In the genomic region with DNA sequence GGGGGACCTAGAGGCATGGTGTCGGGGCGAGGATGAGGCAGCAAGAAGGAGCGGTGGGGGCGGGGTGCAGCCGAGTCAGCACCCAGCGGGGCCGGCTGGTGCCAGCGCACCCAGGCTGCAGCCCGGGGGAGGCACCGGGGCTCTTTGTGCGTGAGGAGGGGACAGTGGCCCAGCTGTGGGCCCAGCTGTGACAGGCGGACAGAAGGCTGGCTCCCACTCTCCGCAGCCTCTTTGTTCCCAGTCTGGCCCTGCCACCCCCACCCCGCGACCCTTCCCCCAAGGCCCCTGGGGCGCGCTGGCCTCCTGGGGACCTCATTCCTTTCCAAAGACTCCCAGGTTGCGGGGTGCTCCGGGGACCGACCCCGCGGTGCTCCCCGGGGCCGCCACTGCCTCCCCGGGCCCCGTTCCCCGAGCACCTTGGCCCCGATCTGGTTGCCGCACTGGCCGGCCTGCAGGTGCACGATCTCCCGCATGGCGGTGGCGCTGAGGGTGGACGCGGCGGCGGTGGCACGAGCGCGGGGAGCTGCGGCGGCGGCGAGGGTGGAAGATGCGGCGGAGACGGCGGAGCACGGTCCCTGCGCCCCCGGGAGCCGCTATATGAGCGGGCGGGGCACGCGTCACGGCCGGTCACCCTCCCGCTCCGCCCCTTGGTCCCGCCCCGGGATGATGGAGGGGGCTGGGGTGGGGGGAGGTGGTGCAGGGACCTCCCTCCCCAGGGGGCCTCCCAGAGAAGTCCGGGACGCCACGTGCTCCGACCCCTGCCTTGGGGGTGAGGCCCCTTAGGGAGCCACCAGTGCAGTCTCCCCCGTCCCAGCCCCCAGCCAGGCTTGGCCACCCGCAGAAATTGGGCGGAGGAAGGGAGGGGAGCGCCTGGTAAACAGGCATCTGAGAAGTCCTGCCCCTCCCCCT, we compare ENCODE assay signal across 1 cellular context.
A peak's percentile ranks its signal among the peaks of the same experiment; 100 is the strongest.
TF ChIP-seq lines count a peak whose summit lies in the region.

A gene (minus strand): TSS at position 570 of the 909 bp plus-strand sequence. CDS start 97 bp downstream, at position 473.

TF ChIP-seq in GM12878, 131 proteins besides CTCF, POLR2A, EP300 and RAD21 (continued from another document):
- TF ChIP-seq, protein P1, sequence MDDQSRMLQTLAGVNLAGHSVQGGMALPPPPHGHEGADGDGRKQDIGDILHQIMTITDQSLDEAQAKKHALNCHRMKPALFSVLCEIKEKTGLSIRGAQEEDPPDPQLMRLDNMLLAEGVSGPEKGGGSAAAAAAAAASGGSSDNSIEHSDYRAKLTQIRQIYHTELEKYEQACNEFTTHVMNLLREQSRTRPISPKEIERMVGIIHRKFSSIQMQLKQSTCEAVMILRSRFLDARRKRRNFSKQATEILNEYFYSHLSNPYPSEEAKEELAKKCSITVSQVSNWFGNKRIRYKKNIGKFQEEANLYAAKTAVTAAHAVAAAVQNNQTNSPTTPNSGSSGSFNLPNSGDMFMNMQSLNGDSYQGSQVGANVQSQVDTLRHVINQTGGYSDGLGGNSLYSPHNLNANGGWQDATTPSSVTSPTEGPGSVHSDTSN (IDR thresholded peaks at IDR 0.05; ENCODE audit: insufficient replicate concordance, low read depth, low read length), result no peak
- TF ChIP-seq BHLHE40 (IDR thresholded peaks at IDR 0.05; ENCODE audit: borderline replicate concordance in 1 of 2, low read depth in 2 of 2, low read length in 1 of 2), result peak in 1 of 2 experiments; percentile 85; a peak in 2 of 4 replicates
